2 cellular contexts compared by ENCODE assay signal in the genomic region with DNA sequence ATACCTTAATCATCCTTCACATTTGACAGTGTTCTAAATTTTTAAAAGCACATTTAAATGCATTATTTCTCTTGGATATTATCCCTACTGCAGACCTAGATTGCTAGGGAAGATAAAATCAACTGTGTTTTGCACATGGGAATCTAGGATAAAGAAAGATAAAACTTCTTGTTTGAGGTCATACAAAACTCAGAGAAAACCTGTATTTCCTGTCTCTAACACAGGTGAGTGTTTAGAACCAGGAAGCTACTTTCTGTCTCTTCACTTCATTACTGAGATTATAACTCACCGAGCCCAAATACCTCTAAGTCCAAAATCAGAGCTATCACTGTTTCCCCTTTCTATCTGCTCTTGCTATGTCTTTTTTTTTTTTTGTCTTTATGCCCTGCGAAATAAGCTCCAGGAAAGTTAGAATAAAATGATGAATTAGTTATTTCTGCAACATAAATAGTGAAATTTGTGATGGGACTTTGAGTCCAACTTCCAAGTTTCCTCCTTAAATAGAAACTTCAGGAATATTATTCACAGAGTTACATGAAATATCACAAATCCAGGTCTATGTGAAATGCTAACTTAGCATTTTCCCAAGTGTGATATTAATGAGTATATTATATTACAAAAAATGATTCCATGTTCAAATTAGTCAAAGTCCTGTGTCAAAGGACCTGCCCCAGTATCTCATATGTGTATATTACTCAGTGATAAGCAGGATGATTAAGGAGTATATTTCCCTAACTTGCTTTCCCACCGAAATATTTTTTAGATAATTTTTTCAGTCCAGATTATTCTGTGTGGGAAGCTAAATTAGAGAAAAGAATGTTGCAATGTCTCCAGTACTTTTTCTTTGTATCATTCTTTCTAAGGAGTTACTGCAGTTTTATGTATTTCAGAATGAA.
TF ChIP-seq lines count a peak whose summit lies in the region.

No MANE protein-coding gene starts in this region.

TF ChIP-seq in HepG2, 621 proteins besides CTCF, POLR2A, EP300 and RAD21 (continued from another document and continues in another):
- no peak for TF ChIP-seq DDIT3 (CRISPR knock-in tag; IDR thresholded peaks at IDR 0.05)
- TF ChIP-seq ZNF333 (CRISPR knock-in tag; IDR thresholded peaks at IDR 0.05; ENCODE audit: borderline replicate concordance) = no peak
- TF ChIP-seq MAFK (conservative IDR thresholded peaks at IDR 0.05 in 1 of 2, IDR thresholded peaks at IDR 0.05 in 1 of 2; ENCODE audit: low read length in 2 of 2) = peak; percentile 37 to 61
- no peak for TF ChIP-seq POLR2G (IDR thresholded peaks at IDR 0.05; ENCODE audit: low read depth, low read length)
- no peak for TF ChIP-seq ZNF407 (CRISPR knock-in tag; IDR thresholded peaks at IDR 0.05; ENCODE audit: not compliant biosample characterization)
- no peak for TF ChIP-seq ATF1 (CRISPR knock-in tag; IDR thresholded peaks at IDR 0.05)
- TF ChIP-seq SUZ12 (IDR thresholded peaks at IDR 0.05; ENCODE audit: low read depth, low read length) = no peak
- no peak for TF ChIP-seq SRSF9 (IDR thresholded peaks at IDR 0.05; ENCODE audit: borderline replicate concordance, insufficient read depth, low read depth, low read length, poor library complexity, severe bottlenecking)
- TF ChIP-seq NONO (IDR thresholded peaks at IDR 0.05) = no peak
- TF ChIP-seq NONO (CRISPR knock-in tag; conservative IDR thresholded peaks at IDR 0.05) = no peak
- TF ChIP-seq AGO1 (IDR thresholded peaks at IDR 0.05; ENCODE audit: low read depth, low read length, poor library complexity, severe bottlenecking) = no peak
- TF ChIP-seq, protein P1, sequence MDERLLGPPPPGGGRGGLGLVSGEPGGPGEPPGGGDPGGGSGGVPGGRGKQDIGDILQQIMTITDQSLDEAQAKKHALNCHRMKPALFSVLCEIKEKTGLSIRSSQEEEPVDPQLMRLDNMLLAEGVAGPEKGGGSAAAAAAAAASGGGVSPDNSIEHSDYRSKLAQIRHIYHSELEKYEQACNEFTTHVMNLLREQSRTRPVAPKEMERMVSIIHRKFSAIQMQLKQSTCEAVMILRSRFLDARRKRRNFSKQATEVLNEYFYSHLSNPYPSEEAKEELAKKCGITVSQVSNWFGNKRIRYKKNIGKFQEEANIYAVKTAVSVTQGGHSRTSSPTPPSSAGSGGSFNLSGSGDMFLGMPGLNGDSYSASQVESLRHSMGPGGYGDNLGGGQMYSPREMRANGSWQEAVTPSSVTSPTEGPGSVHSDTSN (CRISPR knock-in tag; IDR thresholded peaks at IDR 0.05) = no peak

TF ChIP-seq in K562, 482 proteins besides CTCF, POLR2A, EP300 and RAD21 (continued from another document):
- TF ChIP-seq C11orf30 (IDR thresholded peaks at IDR 0.05; ENCODE audit: low read depth) = peak; percentile 57; the same call in 1 of the 2 replicates
- peak; percentile 78 for TF ChIP-seq ZNF316 (IDR thresholded peaks at IDR 0.05)
- TF ChIP-seq NFE2 (IDR thresholded peaks at IDR 0.05; ENCODE audit: low read depth) = no peak
- no peak for TF ChIP-seq POLR3G (IDR thresholded peaks at IDR 0.05; ENCODE audit: extremely low read depth, insufficient read length, insufficient replicate concordance)
